Comparison of ENCODE assay signal across 1 cellular context in the genomic region with DNA sequence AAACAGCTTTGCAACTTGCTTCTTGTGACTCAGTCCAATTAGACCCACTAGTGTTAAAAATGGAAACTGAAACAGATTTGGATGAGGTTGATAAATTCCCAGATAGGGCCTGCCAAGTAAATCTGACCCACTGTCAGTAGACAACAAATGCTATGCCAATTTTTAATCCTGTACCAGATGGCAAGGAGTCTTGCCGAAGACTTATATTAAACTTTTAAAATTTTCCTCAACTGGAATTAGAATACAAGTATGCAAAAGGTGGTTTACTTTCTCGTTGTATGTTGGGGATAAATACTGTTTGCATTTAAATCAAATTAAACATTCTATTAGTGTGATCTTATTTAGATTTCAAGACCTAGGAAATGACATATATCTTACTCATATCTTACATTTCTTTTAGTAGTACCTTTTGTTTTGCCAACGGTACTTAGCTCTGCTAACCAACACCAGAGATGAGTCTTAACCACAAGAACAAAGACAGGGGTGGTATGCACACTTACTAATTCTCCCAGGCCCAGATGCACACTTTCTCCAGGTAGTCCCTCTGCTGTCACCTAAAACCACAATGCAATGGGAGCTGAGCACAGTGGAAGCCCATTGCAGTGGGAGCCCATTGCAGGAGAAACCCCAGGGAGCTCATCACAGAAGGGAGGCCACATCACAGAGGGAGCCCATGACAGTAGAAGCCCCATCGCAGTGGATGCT.
TF ChIP-seq lines count a peak whose summit lies in the region.

No MANE protein-coding gene starts in this region.

TF ChIP-seq in GM12878, 131 proteins besides CTCF, POLR2A, EP300 and RAD21 (continued from another document):
- TF ChIP-seq, protein P1, sequence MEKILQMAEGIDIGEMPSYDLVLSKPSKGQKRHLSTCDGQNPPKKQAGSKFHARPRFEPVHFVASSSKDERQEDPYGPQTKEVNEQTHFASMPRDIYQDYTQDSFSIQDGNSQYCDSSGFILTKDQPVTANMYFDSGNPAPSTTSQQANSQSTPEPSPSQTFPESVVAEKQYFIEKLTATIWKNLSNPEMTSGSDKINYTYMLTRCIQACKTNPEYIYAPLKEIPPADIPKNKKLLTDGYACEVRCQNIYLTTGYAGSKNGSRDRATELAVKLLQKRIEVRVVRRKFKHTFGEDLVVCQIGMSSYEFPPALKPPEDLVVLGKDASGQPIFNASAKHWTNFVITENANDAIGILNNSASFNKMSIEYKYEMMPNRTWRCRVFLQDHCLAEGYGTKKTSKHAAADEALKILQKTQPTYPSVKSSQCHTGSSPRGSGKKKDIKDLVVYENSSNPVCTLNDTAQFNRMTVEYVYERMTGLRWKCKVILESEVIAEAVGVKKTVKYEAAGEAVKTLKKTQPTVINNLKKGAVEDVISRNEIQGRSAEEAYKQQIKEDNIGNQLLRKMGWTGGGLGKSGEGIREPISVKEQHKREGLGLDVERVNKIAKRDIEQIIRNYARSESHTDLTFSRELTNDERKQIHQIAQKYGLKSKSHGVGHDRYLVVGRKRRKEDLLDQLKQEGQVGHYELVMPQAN (conservative IDR thresholded peaks at IDR 0.05), result no peak
- TF ChIP-seq, protein P2, sequence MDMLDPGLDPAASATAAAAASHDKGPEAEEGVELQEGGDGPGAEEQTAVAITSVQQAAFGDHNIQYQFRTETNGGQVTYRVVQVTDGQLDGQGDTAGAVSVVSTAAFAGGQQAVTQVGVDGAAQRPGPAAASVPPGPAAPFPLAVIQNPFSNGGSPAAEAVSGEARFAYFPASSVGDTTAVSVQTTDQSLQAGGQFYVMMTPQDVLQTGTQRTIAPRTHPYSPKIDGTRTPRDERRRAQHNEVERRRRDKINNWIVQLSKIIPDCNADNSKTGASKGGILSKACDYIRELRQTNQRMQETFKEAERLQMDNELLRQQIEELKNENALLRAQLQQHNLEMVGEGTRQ (IDR thresholded peaks at IDR 0.05; ENCODE audit: borderline replicate concordance, low read depth, low read length), result no peak
- TF ChIP-seq, protein P3, sequence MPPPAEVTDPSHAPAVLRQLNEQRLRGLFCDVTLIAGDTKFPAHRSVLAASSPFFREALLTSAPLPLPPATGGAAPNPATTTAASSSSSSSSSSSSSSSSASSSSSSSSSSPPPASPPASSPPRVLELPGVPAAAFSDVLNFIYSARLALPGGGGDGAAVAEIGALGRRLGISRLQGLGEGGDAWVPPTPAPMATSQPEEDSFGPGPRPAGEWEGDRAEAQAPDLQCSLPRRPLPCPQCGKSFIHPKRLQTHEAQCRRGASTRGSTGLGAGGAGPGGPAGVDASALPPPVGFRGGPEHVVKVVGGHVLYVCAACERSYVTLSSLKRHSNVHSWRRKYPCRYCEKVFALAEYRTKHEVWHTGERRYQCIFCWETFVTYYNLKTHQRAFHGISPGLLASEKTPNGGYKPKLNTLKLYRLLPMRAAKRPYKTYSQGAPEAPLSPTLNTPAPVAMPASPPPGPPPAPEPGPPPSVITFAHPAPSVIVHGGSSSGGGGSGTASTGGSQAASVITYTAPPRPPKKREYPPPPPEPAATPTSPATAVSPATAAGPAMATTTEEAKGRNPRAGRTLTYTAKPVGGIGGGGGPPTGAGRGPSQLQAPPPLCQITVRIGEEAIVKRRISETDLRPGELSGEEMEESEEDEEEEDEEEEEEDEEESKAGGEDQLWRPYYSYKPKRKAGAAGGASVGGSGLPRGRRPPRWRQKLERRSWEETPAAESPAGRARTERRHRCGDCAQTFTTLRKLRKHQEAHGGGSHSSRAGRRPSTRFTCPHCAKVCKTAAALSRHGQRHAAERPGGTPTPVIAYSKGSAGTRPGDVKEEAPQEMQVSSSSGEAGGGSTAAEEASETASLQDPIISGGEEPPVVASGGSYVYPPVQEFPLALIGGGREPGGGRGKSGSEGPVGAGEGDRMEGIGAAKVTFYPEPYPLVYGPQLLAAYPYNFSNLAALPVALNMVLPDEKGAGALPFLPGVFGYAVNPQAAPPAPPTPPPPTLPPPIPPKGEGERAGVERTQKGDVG (CRISPR knock-in tag; IDR thresholded peaks at IDR 0.05), result no peak
